Comparison of ENCODE assay signal across 32 cellular contexts in the genomic region with DNA sequence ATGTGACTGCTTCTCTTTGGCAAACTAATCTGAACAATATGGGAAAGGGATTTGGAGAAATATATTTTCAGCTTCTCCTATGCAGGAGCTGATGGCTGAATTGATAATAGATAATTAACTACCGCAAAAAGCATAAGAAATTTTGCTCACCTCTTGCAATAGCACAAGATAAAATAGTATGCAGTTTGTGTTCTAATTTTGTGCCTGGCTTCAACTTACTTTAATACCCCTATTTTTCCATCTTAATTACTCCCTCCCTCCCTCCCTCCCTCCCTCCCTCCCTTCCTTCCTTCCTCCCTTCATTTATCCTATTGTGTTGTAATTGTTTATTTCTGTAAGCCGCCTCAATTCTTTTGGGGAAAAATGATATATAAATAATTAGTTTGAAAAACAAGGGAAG.
"Had no signal": no experiment of that assay in that cellular context is flagged by ENCODE, and none has a peak within 500 bp of the region (broad histone marks: within the 10 kb centered on the region; RNA-seq: fewer than 3 reads in every experiment).

No MANE protein-coding gene starts in this region.

- H3K36me3 ChIP-seq: adrenal gland, ascending aorta, brain microvascular endothelial cell, breast epithelium, cardiac muscle cell had no signal

- H3K9me3 ChIP-seq: adrenal gland, ascending aorta, body of pancreas, breast epithelium had no signal

- H3K4me3 ChIP-seq: adrenal gland, ascending aorta, body of pancreas, breast epithelium, cardiac muscle cell had no signal

- ATAC-seq: activated naive CD4-positive, alpha-beta T cell treated with anti-CD3 and anti-CD28 coated beads, Interleukin-2, amount 50 U/mL, for 72 hours; activated naive CD8-positive, alpha-beta T cell treated with anti-CD3 and anti-CD28 coated beads, Interleukin-2, amount 50 U/mL, for 24 hours; activated T-cell treated with anti-CD3 and anti-CD28 coated beads, Interleukin-2, amount 50 U/mL, for 4 hours; activated T-cell treated with anti-CD3 and anti-CD28 coated beads, Interleukin-2, amount 50 U/mL, for 72 hours; activated T-helper 17 cell treated with anti-CD3 and anti-CD28 coated beads, Interleukin-2, amount 50 U/mL, for 72 hours; body of pancreas had no signal

- H3K27ac ChIP-seq: adrenal gland, ascending aorta, body of pancreas, brain microvascular endothelial cell, breast epithelium, cardiac muscle cell had no signal

- FAIRE-seq: astrocyte, bronchial epithelial cell had no signal

- H3K4me1 ChIP-seq: adrenal gland, ascending aorta, body of pancreas, breast epithelium had no signal

- H3K27me3 ChIP-seq: adrenal gland, ascending aorta, body of pancreas, brain microvascular endothelial cell, breast epithelium, cardiac muscle cell had no signal

- DNase-seq: activated effector memory CD4-positive, alpha-beta T cell treated with anti-CD3 and anti-CD28 coated beads, Interleukin-2, amount 50 U/mL, for 16 hours; activated effector memory CD4-positive, alpha-beta T cell treated with Interleukin-2 at 50 U/mL for 16 hours; activated gamma-delta T cell; activated gamma-delta T cell treated with Interleukin-2 at 50 U/mL for 16 hours; activated naive CD4-positive, alpha-beta T cell; activated naive CD4-positive, alpha-beta T cell treated with anti-CD3 and anti-CD28 coated beads for 36 hours; activated naive CD4-positive, alpha-beta T cell treated with anti-CD3 and anti-CD28 coated beads, Interleukin-2, amount 10 ng/mL, durations not matched to agents 7 days and 5 days; activated naive CD4-positive, alpha-beta T cell treated with anti-CD3 and anti-CD28 coated beads, Interleukin-2, amount 50 U/mL, for 16 hours; activated naive CD4-positive, alpha-beta T cell treated with Interleukin-2 at 50 U/mL for 16 hours; activated naive CD8-positive, alpha-beta T cell treated with anti-CD3 and anti-CD28 coated beads for 36 hours; activated naive CD8-positive, alpha-beta T cell treated with anti-CD3 and anti-CD28 coated beads, Interleukin-2, amount 10 ng/mL, durations not matched to agents 7 days and 5 days; activated naive CD8-positive, alpha-beta T cell treated with anti-CD3 and anti-CD28 coated beads, Interleukin-2, amount 50 U/mL, for 24 hours; activated T-cell treated with anti-CD3 and anti-CD28 coated beads, Interleukin-2, amount 50 U/mL, for 24 hours; activated T-cell treated with anti-CD3 and anti-CD28 coated beads, Interleukin-2, amount 50 U/mL, for 4 hours; activated T-cell treated with anti-CD3 and anti-CD28 coated beads, Interleukin-2, amount 50 U/mL, for 48 hours; activated T-cell treated with anti-CD3 and anti-CD28 coated beads, Interleukin-2, amount 50 U/mL, for 72 hours; adrenal gland; amniotic stem cell; amygdala; aorta; body of pancreas; brain microvascular endothelial cell; caudate nucleus; central memory CD4-positive, alpha-beta T cell; cerebellar nuclear complex had no signal
